ENCODE assay signal across 18 cellular contexts in genomic region chr6:89506716-89507597, GRCh38.
DNase-seq lines count a peak whose midpoint lies in the region; ATAC-seq and TF ChIP-seq lines count a peak whose summit lies in the region.
"Had no signal": no experiment of that assay in that cellular context is flagged by ENCODE, and none has a peak within 500 bp of the region (broad histone marks: within the 10 kb centered on the region; RNA-seq: fewer than 3 reads in every experiment).

No MANE protein-coding gene starts in this region.

- ATAC-seq in left lung (peak; percentile 66), GM18909 (IDR thresholded peaks at IDR 0.05; ENCODE audit: poor library complexity, unreplicated experiment) (no peak)
- ATAC-seq: T-cell had no signal

- H3K4me3 ChIP-seq in left lung (no peak overlapping the region), GM23248 (no peak overlapping the region)
- H3K4me3 ChIP-seq: Peyer's patch, SK-N-MC had no signal

- H2AFZ ChIP-seq in GM23248, result no peak overlapping the region

- H3K36me3 ChIP-seq in left lung (no peaks in the 10 kb centered on the region), GM23248 (ENCODE audit: low read depth) (no peaks in the 10 kb centered on the region)
- H3K36me3 ChIP-seq: Peyer's patch had no signal

- H3K4me1 ChIP-seq in left lung (peaks cover 0 to 9% of the 10 kb centered on the region in 2 donors), GM23248 (ENCODE audit: insufficient read depth) (no peaks in the 10 kb centered on the region)
- H3K4me1 ChIP-seq: Peyer's patch had no signal

- H3K79me2 ChIP-seq in GM23248 (ENCODE audit: insufficient read depth), result no peaks in the 10 kb centered on the region

- H3K9me3 ChIP-seq in left lung, result no peaks in the 10 kb centered on the region
- H3K9me3 ChIP-seq in GM23248 (ENCODE audit: low read depth), result no peaks in the 10 kb centered on the region
- H3K9me3 ChIP-seq: Peyer's patch had no signal

- H3K4me2 ChIP-seq in GM23248 (ENCODE audit: unreplicated experiment), result no peak overlapping the region

- DNase-seq in DMS53 (lab: John Stamatoyannopoulos, UW) (peak; percentile 2), DMS53 treated with DMSO at 0.1 percent for 48 hours (lab: John Stamatoyannopoulos, UW; ENCODE audit: unreplicated experiment) (no peak), NCI-H526 treated with DMSO at 0.1 percent for 48 hours (lab: John Stamatoyannopoulos, UW) (peak; percentile 44), left lung (no peak), GM23248 (no peak)
- DNase-seq in activated naive CD4-positive, alpha-beta T cell treated with anti-CD3 and anti-CD28 coated beads, Interleukin-2, amount 50 U/mL, for 16 hours, result no peak
- DNase-seq: CD4-positive, CD25-positive, alpha-beta regulatory T cell; GDM1; HCEC 1CT; Kasumi-1; MM.1S; NCI-H1092; NCI-H1436 treated with DMSO at 0.1 percent for 48 hours; Peyer's patch; T-cell had no signal

- H3K9me2 ChIP-seq in GM23248 (ENCODE audit: insufficient read depth), result no peaks in the 10 kb centered on the region

- TF ChIP-seq CTCF in C4-2B (conservative IDR thresholded peaks at IDR 0.05), result no peak
- no peak for TF ChIP-seq CTCF in left lung (IDR thresholded peaks at IDR 0.05)

- H3K9ac ChIP-seq in GM23248, result no peak overlapping the region

- H3F3A ChIP-seq in GM23248 (ENCODE audit: insufficient read depth), result no peaks in the 10 kb centered on the region

- H3K27me3 ChIP-seq in left lung, result no peaks in the 10 kb centered on the region
- H3K27me3 ChIP-seq in GM23248 (replicated peaks; ENCODE audit: insufficient read depth), result no peaks in the 10 kb centered on the region
- H3K27me3 ChIP-seq: Peyer's patch had no signal

- peak overlapping the region; percentile 32 for H3K27ac ChIP-seq in C4-2B
- peak overlapping the region in 1 of 2 donors; percentile 67 for H3K27ac ChIP-seq in left lung
- no peak overlapping the region for H3K27ac ChIP-seq in GM23248
- H3K27ac ChIP-seq: Peyer's patch, SK-N-MC had no signal

- H4K20me1 ChIP-seq in GM23248 (ENCODE audit: insufficient read depth), result no peaks in the 10 kb centered on the region

- intact Hi-C loops in left lung (cut with DNase I), result no loop called here

- in situ Hi-C loops in GM23248 (cut with MboI), result no loop called here

- WGBS in GM23248 (ENCODE audit: low coverage in 1 of 2, low lambda C conversion rate in 2 of 2, missing lambda C conversion rate in 2 of 2), 2 experiments, result 71 to 75% methylated on average over 3 of the region's 3 CpGs

Comparison
In these comparisons a context has a peak if more than half of its experiments do, and no peak if none do; other contexts are left out.
1. DNase-seq: peak in DMS53 (single experiment) and NCI-H526 treated with DMSO at 0.1 percent for 48 hours (single experiment); none in DMS53 treated with DMSO at 0.1 percent for 48 hours (single experiment), left lung (0 of 2), GM23248 (single experiment) and activated naive CD4-positive, alpha-beta T cell treated with anti-CD3 and anti-CD28 coated beads, Interleukin-2, amount 50 U/mL, for 16 hours (single experiment).